19 cellular contexts compared by ENCODE assay signal in genomic region chr19:55857974-55858373, GRCh38. TPM values are rescaled to one million over a fixed set of nuclear protein-coding genes. Genes with fewer than 3 reads are reported as not detected.
DNase-seq lines count a peak whose midpoint lies in the region; ATAC-seq, FAIRE-seq and TF ChIP-seq lines count a peak whose summit lies in the region.
"Had no signal": no experiment of that assay in that cellular context is flagged by ENCODE, and none has a peak within 500 bp of the region (broad histone marks: within the 10 kb centered on the region; RNA-seq: fewer than 3 reads in every experiment).

No MANE protein-coding gene starts in this region.

- no peak for DNase-seq in GM12878 (ENCODE audit: low read depth, low spot score)
- DNase-seq in osteocyte (ENCODE audit: extremely low spot score, unreplicated experiment): peak; percentile 69
- DNase-seq in mucosa of gallbladder (ENCODE audit: low spot score): no peak
- DNase-seq: ACHN; Caco-2; CD4-positive, alpha-beta T cell; GDM1; H9 had no signal

- no TSS peak for BruUV-seq in GM12878 (replicated peaks; lab: Mats Ljungman, UMichigan)

- no peak for ATAC-seq in GM12878
- no peak for ATAC-seq in GM18520 (IDR thresholded peaks at IDR 0.05; ENCODE audit: unreplicated experiment)
- ATAC-seq in esophagus mucosa: no peak
- ATAC-seq in HG02840 (IDR thresholded peaks at IDR 0.05; ENCODE audit: low FRiP score, unreplicated experiment): no peak

- H3K27me3 Mint-ChIP-seq in osteocyte (ENCODE audit: unreplicated experiment): no peaks in the 10 kb centered on the region
- H3K27me3 Mint-ChIP-seq: CD4-positive, alpha-beta T cell had no signal

- H3K27ac ChIP-seq in OCI-LY3 (ENCODE audit: low read length) (no peak overlapping the region), GM12878 (ENCODE audit: control insufficient read depth, insufficient read depth) (peak overlapping the region; percentile 27; the same call in 1 of the 2 replicates)
- H3K27ac ChIP-seq: C4-2B had no signal

- no peak for TF ChIP-seq RAD21 in GM12878 (IDR thresholded peaks at IDR 0.05; ENCODE audit: insufficient read depth, low read depth, low read length)

- H3K4me2 ChIP-seq in OCI-LY3 (ENCODE audit: low read length): peak overlapping the region; percentile 25; the same call in 1 of the 2 replicates
- peak overlapping the region; percentile 62; the same call in 1 of the 2 replicates for H3K4me2 ChIP-seq in GM12878 (ENCODE audit: control insufficient read depth, insufficient read depth)

- no peak overlapping the region for H3K4me3 ChIP-seq in OCI-LY3 (ENCODE audit: low read length)
- no peak overlapping the region for H3K4me3 ChIP-seq in GM12878

- H3K9me3 ChIP-seq in OCI-LY3 (ENCODE audit: insufficient read depth, low read length) (no peaks in the 10 kb centered on the region), GM12878 (replicated peaks; ENCODE audit: control insufficient read depth, insufficient read depth, low read length) (peaks cover 6% of the 10 kb centered on the region; the same call in 2 of the 3 replicates)
- H3K9me3 ChIP-seq: Caco-2 had no signal

- H3K9ac ChIP-seq in OCI-LY3 (ENCODE audit: low read length): no peak overlapping the region
- no peak overlapping the region for H3K9ac ChIP-seq in GM12878 (ENCODE audit: control insufficient read depth, insufficient read depth, low read length)

- H3K36me3 ChIP-seq in OCI-LY3 (replicated peaks; ENCODE audit: low read depth, low read length) (no peaks in the 10 kb centered on the region), GM12878 (ENCODE audit: control insufficient read depth in 2 of 2, insufficient read depth in 2 of 2, low read length in 1 of 2) (no peaks in the 10 kb centered on the region)

- H3K27ac Mint-ChIP-seq in osteocyte (ENCODE audit: unreplicated experiment): no peak overlapping the region
- H3K27ac Mint-ChIP-seq: CD4-positive, alpha-beta T cell; H9 had no signal

- H2AFZ ChIP-seq in OCI-LY3 (ENCODE audit: low read depth, low read length): no peak overlapping the region
- H2AFZ ChIP-seq in GM12878 (ENCODE audit: control insufficient read depth, low read depth, low read length): no peak overlapping the region

- no peaks in the 10 kb centered on the region for H3K27me3 ChIP-seq in OCI-LY3 (ENCODE audit: low read depth, low read length)
- H3K27me3 ChIP-seq in GM12878 (replicated peaks in 1 of 2; ENCODE audit: control insufficient read depth in 2 of 2, insufficient read depth in 2 of 2, low read length in 1 of 2): no peaks in the 10 kb centered on the region

- SMC1A ChIA-PET in GM12878 (lab: Charles Lee; ENCODE audit: uncharacterized antibody, unreplicated experiment): interaction anchor here (0.5 kb wide), 1 partner anchor 135 kb away, joined by 3 read pairs; no protein-coding TSS in a partner anchor

- 86% methylated on average over 23 of the region's 23 CpGs for WGBS in GM12878 (ENCODE audit: insufficient coverage, insufficient replicate concordance, low lambda C conversion rate, missing lambda C conversion rate)

- no peaks in the 10 kb centered on the region for H4K20me1 ChIP-seq in OCI-LY3 (ENCODE audit: insufficient read depth, low read length)
- H4K20me1 ChIP-seq in GM12878 (ENCODE audit: control insufficient read depth, insufficient read depth): no peaks in the 10 kb centered on the region

- intact Hi-C loops in GM12878 (cut with micrococcal nuclease; ENCODE audit: unreplicated experiment): no loop called here

- TF ChIP-seq CTCF in OCI-LY3 (IDR thresholded peaks at IDR 0.05; ENCODE audit: low read depth, low read length): no peak
- no peak for TF ChIP-seq CTCF in GM12878 (IDR thresholded peaks at IDR 0.05 in 2 of 3, conservative IDR thresholded peaks at IDR 0.05 in 1 of 3; ENCODE audit: control insufficient read depth in 2 of 3, extremely low read depth in 1 of 3, insufficient read depth in 1 of 3, low read depth in 3 of 3, low read length in 3 of 3)
- TF ChIP-seq CTCF in osteocyte (IDR thresholded peaks at IDR 0.05): no peak

- no peak overlapping the region for H3K4me3 Mint-ChIP-seq in osteocyte (ENCODE audit: unreplicated experiment)
- H3K4me3 Mint-ChIP-seq: CD4-positive, alpha-beta T cell; H9 had no signal

- H3K79me2 ChIP-seq in OCI-LY3 (ENCODE audit: low read length) (no peaks in the 10 kb centered on the region), GM12878 (ENCODE audit: control insufficient read depth, insufficient read depth, low read length) (no peaks in the 10 kb centered on the region)

- FAIRE-seq in GM12878 (lab: Jason Lieb, UNC): no peak
- FAIRE-seq: A204.1, D721Med, GM19239, H1 had no signal

- H3K36me3 Mint-ChIP-seq in osteocyte (ENCODE audit: unreplicated experiment): no peaks in the 10 kb centered on the region

- CTCF ChIA-PET in GM12878 (lab: Yijun Ruan, JAX): interaction anchor here (1.6 kb wide), 1 partner anchor 8 kb away, joined by 3 read pairs; no protein-coding TSS in a partner anchor

- H3K9me3 Mint-ChIP-seq in osteocyte (ENCODE audit: unreplicated experiment): peaks cover 40% of the 10 kb centered on the region

- in situ Hi-C loops in GM12878 (cut with MboI): no loop called here

- RAD21 ChIA-PET in GM12878 (lab: Charles Lee; ENCODE audit: unreplicated experiment): no interaction called here

- H3K4me1 ChIP-seq in OCI-LY3 (ENCODE audit: low read length) (peaks cover 33% of the 10 kb centered on the region), GM12878 (ENCODE audit: control insufficient read depth, insufficient read depth, low read length) (peaks cover 17% of the 10 kb centered on the region)
- H3K4me1 ChIP-seq: Caco-2 had no signal

- TF ChIP-seq EP300 in GM12878 (IDR thresholded peaks at IDR 0.05; ENCODE audit: borderline replicate concordance in 1 of 2, control insufficient read depth in 1 of 2, low read depth in 2 of 2, low read length in 2 of 2): no peak

- TF ChIP-seq POLR2A in GM12878 (IDR thresholded peaks at IDR 0.05; ENCODE audit: low read depth, low read length): no peak

- H3K4me1 Mint-ChIP-seq in osteocyte (ENCODE audit: unreplicated experiment): no peaks in the 10 kb centered on the region
- H3K4me1 Mint-ChIP-seq: H9 had no signal

- POLR2A ChIA-PET in GM12878 (lab: Charles Lee): no interaction called here

TF ChIP-seq in GM12878, 131 proteins besides CTCF, POLR2A, EP300 and RAD21 (continues in another document):
- TF ChIP-seq STAT1 (conservative IDR thresholded peaks at IDR 0.05) (no peak), PBX3 (IDR thresholded peaks at IDR 0.05; ENCODE audit: insufficient replicate concordance, low read depth, low read length) (no peak), DPF2 (IDR thresholded peaks at IDR 0.05) (no peak), MTA2 (IDR thresholded peaks at IDR 0.05; ENCODE audit: low read depth) (no peak), TCF7 (IDR thresholded peaks at IDR 0.05; ENCODE audit: borderline replicate concordance) (no peak), NRF1 (conservative IDR thresholded peaks at IDR 0.05; ENCODE audit: low read depth, low read length) (no peak)

RNA-seq across cellular contexts. Expression of gene NLRP4, which starts 21.6 kb away (rescaled TPM):
- 0.21 TPM in 1 of 2 replicates, not detected in the other for total RNA-seq in GM12878 (2013; cell fraction: nucleolus; rRNA removed)
- 0.05 TPM in 1 of 2 replicates, not detected in the other for total RNA-seq in GM12878 (2014; rRNA removed)
- total RNA-seq in GM12878 (2014; rRNA removed; fragmentation: Illumina TruSeq; extraction: Trizol): 0.09 TPM in 1 of 2 replicates, not detected in the other
- total RNA-seq in GM12878 (2021): not detected in 2 replicates
- polyA plus RNA-seq in GM12878 (2011; ENCODE audit: low read depth): 0.22 TPM
- 9.6 and 9.8 TPM in 2 replicates for polyA plus RNA-seq in GM12878 (2011; rRNA removed)
- polyA plus RNA-seq in GM12878 (2011; cell fraction: cytosol; rRNA removed): 8.4 and 10.8 TPM in 2 replicates
- 5.5 and 6.3 TPM in 2 replicates for polyA plus RNA-seq in GM12878 (2011; cell fraction: nucleus; rRNA removed)
- 0.72 and 0.77 TPM in 2 replicates for polyA plus RNA-seq in GM12878 (2012)
- 0.07 TPM in 1 of 2 replicates, not detected in the other for polyA plus RNA-seq in GM12878 (2014; fragmentation: Illumina TruSeq; extraction: Trizol)
- under 1 TPM in 1 of 2 experiments, not detected in 1; 0.11 TPM for polyA plus RNA-seq in GM12878 (2014; fragmentation: Nextera tagmentation; extraction: Ambion mirVana)
- polyA plus RNA-seq in GM12878 (2014; rRNA removed): 0.03 and 0.47 TPM in 2 replicates
- not detected for polyA plus RNA-seq in GM12878 (2016; fragmentation: Nextera tagmentation; extraction: Ambion mirVana)
- 15.5 and 19.7 TPM in 2 replicates for polyA minus RNA-seq in GM12878 (2011; rRNA and poly(A)+ RNA removed)
- polyA minus RNA-seq in GM12878 (2011; cell fraction: cytosol; rRNA and poly(A)+ RNA removed): 3.7 and 4.4 TPM in 2 replicates
- polyA minus RNA-seq in GM12878 (2011; cell fraction: nucleus; rRNA and poly(A)+ RNA removed): 5.8 and 6.2 TPM in 2 replicates
- total RNA-seq in osteocyte: not detected in 2 replicates
- total RNA-seq in mucosa of gallbladder: not detected
- total RNA-seq in esophagus mucosa: not detected
- total RNA-seq: Caco-2; CD4-positive, alpha-beta T cell; H1; H9; HT-29 had no signal
- polyA plus RNA-seq: BJ, H1 had no signal

RNA-seq across cellular contexts. Expression of gene NLRP11, which starts 26.2 kb away (rescaled TPM):
- total RNA-seq in GM12878 (2013; cell fraction: nucleolus; rRNA removed): 0.38 and 0.47 TPM in 2 replicates
- total RNA-seq in GM12878 (2014; rRNA removed) (0.05 TPM in 1 of 2 replicates, not detected in the other), GM12878 (2014; rRNA removed; fragmentation: Illumina TruSeq; extraction: Trizol) (0.05 TPM in 1 of 2 replicates, not detected in the other), GM12878 (2021) (0.05 TPM in 1 of 2 replicates, not detected in the other), osteocyte (not detected in 2 replicates), mucosa of gallbladder (0.17 TPM), esophagus mucosa (not detected)
- polyA plus RNA-seq in GM12878 (2011; ENCODE audit: low read depth): 0.09 TPM
- polyA plus RNA-seq in GM12878 (2011; rRNA removed) (16.2 and 18.1 TPM in 2 replicates), GM12878 (2014; fragmentation: Illumina TruSeq; extraction: Trizol) (0.06 TPM in 2 replicates), GM12878 (2014; fragmentation: Nextera tagmentation; extraction: Ambion mirVana) (under 1 TPM; 0.02 to 0.13 TPM), GM12878 (2014; rRNA removed) (not detected in 2 replicates), GM12878 (2016; fragmentation: Nextera tagmentation; extraction: Ambion mirVana) (under 1 TPM in 1 of 2 experiments, not detected in 1; 0.09 TPM)
- 12.2 and 15.5 TPM in 2 replicates for polyA plus RNA-seq in GM12878 (2011; cell fraction: cytosol; rRNA removed)
- polyA plus RNA-seq in GM12878 (2011; cell fraction: nucleus; rRNA removed): 6.4 and 8.3 TPM in 2 replicates
- 0.09 and 0.22 TPM in 2 replicates for polyA plus RNA-seq in GM12878 (2012)
- 22.3 and 22.5 TPM in 2 replicates for polyA minus RNA-seq in GM12878 (2011; rRNA and poly(A)+ RNA removed)
- 5.9 and 6.4 TPM in 2 replicates for polyA minus RNA-seq in GM12878 (2011; cell fraction: cytosol; rRNA and poly(A)+ RNA removed)
- 6.5 and 7.1 TPM in 2 replicates for polyA minus RNA-seq in GM12878 (2011; cell fraction: nucleus; rRNA and poly(A)+ RNA removed)
- total RNA-seq: CD4-positive, alpha-beta T cell; H1; H9 had no signal
- polyA plus RNA-seq: BJ, H1 had no signal
